ENCODE assay signal across 1 cellular context in genomic region chr3:172877011-172877410, GRCh38.
TF ChIP-seq lines count a peak whose summit lies in the region.

No MANE protein-coding gene starts in this region.

TF ChIP-seq in SK-N-SH, 30 proteins besides CTCF, POLR2A, EP300 and RAD21 (continued from another document):
- TF ChIP-seq, protein P1, sequence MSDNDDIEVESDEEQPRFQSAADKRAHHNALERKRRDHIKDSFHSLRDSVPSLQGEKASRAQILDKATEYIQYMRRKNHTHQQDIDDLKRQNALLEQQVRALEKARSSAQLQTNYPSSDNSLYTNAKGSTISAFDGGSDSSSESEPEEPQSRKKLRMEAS (IDR thresholded peaks at IDR 0.05; ENCODE audit: low read depth): no peak
- TF ChIP-seq TAF1 (IDR thresholded peaks at IDR 0.05; ENCODE audit: borderline replicate concordance, low read depth, low read length): no peak
- no peak for TF ChIP-seq EZH2phosphoT487 (IDR thresholded peaks at IDR 0.05; ENCODE audit: borderline replicate concordance, low read depth)
- no peak for TF ChIP-seq JUND (IDR thresholded peaks at IDR 0.05)
- TF ChIP-seq NFIC (IDR thresholded peaks at IDR 0.05; ENCODE audit: borderline replicate concordance): no peak
- TF ChIP-seq RXRA (IDR thresholded peaks at IDR 0.05; ENCODE audit: borderline replicate concordance, low read depth): no peak
- TF ChIP-seq YY1 (IDR thresholded peaks at IDR 0.05; ENCODE audit: low read depth): no peak
- TF ChIP-seq FOSL2 (IDR thresholded peaks at IDR 0.05; ENCODE audit: borderline replicate concordance, low read depth): no peak
- no peak for TF ChIP-seq RCOR1 (IDR thresholded peaks at IDR 0.05; ENCODE audit: low read length)
- TF ChIP-seq FOXJ3 (CRISPR knock-in tag; IDR thresholded peaks at IDR 0.05): no peak
- no peak for TF ChIP-seq SMC3 (IDR thresholded peaks at IDR 0.05; ENCODE audit: low read depth, low read length)
- TF ChIP-seq TEAD4 (IDR thresholded peaks at IDR 0.05; ENCODE audit: borderline replicate concordance, insufficient read depth): no peak
- TF ChIP-seq CHD2 (IDR thresholded peaks at IDR 0.05; ENCODE audit: low read length, partially characterized antibody): no peak
- TF ChIP-seq, protein P2, sequence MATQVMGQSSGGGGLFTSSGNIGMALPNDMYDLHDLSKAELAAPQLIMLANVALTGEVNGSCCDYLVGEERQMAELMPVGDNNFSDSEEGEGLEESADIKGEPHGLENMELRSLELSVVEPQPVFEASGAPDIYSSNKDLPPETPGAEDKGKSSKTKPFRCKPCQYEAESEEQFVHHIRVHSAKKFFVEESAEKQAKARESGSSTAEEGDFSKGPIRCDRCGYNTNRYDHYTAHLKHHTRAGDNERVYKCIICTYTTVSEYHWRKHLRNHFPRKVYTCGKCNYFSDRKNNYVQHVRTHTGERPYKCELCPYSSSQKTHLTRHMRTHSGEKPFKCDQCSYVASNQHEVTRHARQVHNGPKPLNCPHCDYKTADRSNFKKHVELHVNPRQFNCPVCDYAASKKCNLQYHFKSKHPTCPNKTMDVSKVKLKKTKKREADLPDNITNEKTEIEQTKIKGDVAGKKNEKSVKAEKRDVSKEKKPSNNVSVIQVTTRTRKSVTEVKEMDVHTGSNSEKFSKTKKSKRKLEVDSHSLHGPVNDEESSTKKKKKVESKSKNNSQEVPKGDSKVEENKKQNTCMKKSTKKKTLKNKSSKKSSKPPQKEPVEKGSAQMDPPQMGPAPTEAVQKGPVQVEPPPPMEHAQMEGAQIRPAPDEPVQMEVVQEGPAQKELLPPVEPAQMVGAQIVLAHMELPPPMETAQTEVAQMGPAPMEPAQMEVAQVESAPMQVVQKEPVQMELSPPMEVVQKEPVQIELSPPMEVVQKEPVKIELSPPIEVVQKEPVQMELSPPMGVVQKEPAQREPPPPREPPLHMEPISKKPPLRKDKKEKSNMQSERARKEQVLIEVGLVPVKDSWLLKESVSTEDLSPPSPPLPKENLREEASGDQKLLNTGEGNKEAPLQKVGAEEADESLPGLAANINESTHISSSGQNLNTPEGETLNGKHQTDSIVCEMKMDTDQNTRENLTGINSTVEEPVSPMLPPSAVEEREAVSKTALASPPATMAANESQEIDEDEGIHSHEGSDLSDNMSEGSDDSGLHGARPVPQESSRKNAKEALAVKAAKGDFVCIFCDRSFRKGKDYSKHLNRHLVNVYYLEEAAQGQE (IDR thresholded peaks at IDR 0.05; ENCODE audit: low read depth, low read length): no peak
